Comparison of ENCODE assay signal across 16 cellular contexts in the genomic region with DNA sequence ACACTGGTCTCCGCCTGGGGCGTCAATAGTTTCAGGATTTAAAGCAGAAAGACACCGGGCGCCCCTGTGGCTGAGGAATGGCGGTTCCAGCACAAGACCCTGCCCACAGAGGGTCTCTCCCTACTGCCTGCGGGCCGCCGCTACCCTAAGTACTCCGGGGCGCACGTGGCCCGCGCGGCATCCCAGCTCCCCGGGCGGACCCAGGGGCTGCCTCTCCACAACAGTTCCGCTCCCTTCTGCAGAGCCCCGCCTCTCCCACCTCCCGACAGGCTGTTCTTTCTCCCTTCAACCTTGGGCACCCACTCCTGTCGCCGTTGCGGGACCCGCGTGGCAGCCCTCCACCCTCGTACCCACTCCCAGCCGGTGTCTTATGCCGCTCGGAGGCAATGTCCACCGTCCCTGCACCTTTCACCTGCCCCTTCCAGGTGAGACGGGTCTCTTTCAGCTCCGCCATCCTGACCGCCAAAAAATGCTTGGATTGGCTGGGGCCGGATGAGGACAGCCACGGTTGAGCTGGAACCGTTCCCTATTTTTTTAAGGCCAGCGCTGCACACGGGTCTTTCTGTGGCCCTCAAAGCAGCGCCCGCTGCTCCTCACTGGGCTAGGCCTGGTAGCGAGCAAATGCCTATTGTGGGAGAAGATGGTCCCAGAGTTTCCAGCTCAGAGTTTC. TPM values are rescaled to one million over a fixed set of nuclear protein-coding genes. Genes with fewer than 3 reads are reported as not detected.
DNase-seq lines count a peak whose midpoint lies in the region; ATAC-seq and TF ChIP-seq lines count a peak whose summit lies in the region.
"Had no signal": no experiment of that assay in that cellular context is flagged by ENCODE, and none has a peak within 500 bp of the region (broad histone marks: within the 10 kb centered on the region; RNA-seq: fewer than 3 reads in every experiment).

No MANE protein-coding gene starts in this region.

- no peak overlapping the region for H4K91ac ChIP-seq in H9 (ENCODE audit: insufficient read length, low read depth, low read length)

- ATAC-seq in naive thymus-derived CD4-positive, alpha-beta T cell, result no peak
- ATAC-seq in GM18861 (IDR thresholded peaks at IDR 0.05; ENCODE audit: unreplicated experiment), result no peak
- ATAC-seq: esophagus mucosa had no signal

- no peak overlapping the region for H2AFZ ChIP-seq in H9 (ENCODE audit: low read length)

- no peak overlapping the region for H3K14ac ChIP-seq in H9 (ENCODE audit: insufficient read depth, low read length)

- no peak overlapping the region for H3K9ac ChIP-seq in BLaER1 treated with 17β-estradiol and CSF1 and Interleukin-3, amounts not matched to agents 10 nM and 100 nM
- no peak overlapping the region for H3K9ac ChIP-seq in H9 (ENCODE audit: extremely low read depth, insufficient read length, low read length)
- H3K9ac ChIP-seq in endodermal cell (ENCODE audit: extremely low read depth, low read length, poor library complexity, severe bottlenecking), result no peak overlapping the region

- no peak overlapping the region for H4K8ac ChIP-seq in H9 (replicated peaks; ENCODE audit: insufficient read length, low read depth, low read length)

- peaks cover 0 to 87% (median 72%) of the 10 kb centered on the region in 11 experiments; a peak in 18 of 22 replicates for H4K20me1 ChIP-seq in BLaER1 treated with 17β-estradiol and CSF1 and Interleukin-3, amounts not matched to agents 10 nM and 100 nM
- H4K20me1 ChIP-seq in H9 (ENCODE audit: control insufficient read depth, insufficient read depth, insufficient read length), result no peaks in the 10 kb centered on the region

- no peak overlapping the region for H4K5ac ChIP-seq in H9 (ENCODE audit: insufficient read length, low read depth, low read length)

- H2AK5ac ChIP-seq in H9 (ENCODE audit: insufficient read length, low read length), result no peak overlapping the region

- H3K4me3 Mint-ChIP-seq in H9 (peak overlapping the region in 1 of 2 experiments; percentile 74; a peak in 3 of 5 replicates), endodermal cell (peak overlapping the region; percentile 32)
- H3K4me3 Mint-ChIP-seq in naive thymus-derived CD4-positive, alpha-beta T cell, result peak overlapping the region in 6 of 10 donors; percentile 38 to 74 (median 64)

- H3K79me2 ChIP-seq in H9 (ENCODE audit: insufficient read depth, low read length), result no peaks in the 10 kb centered on the region

- H3K23ac ChIP-seq in H9 (ENCODE audit: insufficient read length, low read depth, low read length), result no peak overlapping the region

- H3K79me1 ChIP-seq in H9 (ENCODE audit: insufficient read depth, low read depth, low read length, poor library complexity, severe bottlenecking), result no peaks in the 10 kb centered on the region

- H3K23me2 ChIP-seq in H9 (ENCODE audit: insufficient read length, low read depth, low read length, poor library complexity, severe bottlenecking), result no peaks in the 10 kb centered on the region

- H3K4me3 ChIP-seq in BLaER1 treated with 17β-estradiol and CSF1 and Interleukin-3, amounts not matched to agents 10 nM and 100 nM, result peak overlapping the region; percentile 36 to 61 (median 45); a peak in 18 of 20 replicates
- H3K4me3 ChIP-seq in endodermal cell (ENCODE audit: low read length), result peak overlapping the region; percentile 12
- no peak overlapping the region for H3K4me3 ChIP-seq in naive thymus-derived CD4-positive, alpha-beta T cell (ENCODE audit: low read length)

- H3K27me3 ChIP-seq in BLaER1 treated with 17β-estradiol and CSF1 and Interleukin-3, amounts not matched to agents 10 nM and 100 nM, result peaks cover 95 to 100% (median 100%) of the 10 kb centered on the region in 11 experiments
- H3K27me3 ChIP-seq in H9 (ENCODE audit: insufficient read depth, low read length), result peaks cover 98% of the 10 kb centered on the region
- H3K27me3 ChIP-seq in endodermal cell (ENCODE audit: control insufficient read depth, insufficient read depth, low read length, poor library complexity, severe bottlenecking), result peaks cover 100% of the 10 kb centered on the region
- peaks cover 5 to 30% of the 10 kb centered on the region in 2 donors for H3K27me3 ChIP-seq in naive thymus-derived CD4-positive, alpha-beta T cell (ENCODE audit: control insufficient read depth in 2 of 2, insufficient read depth in 2 of 2, low read length in 2 of 2)

- H3K27me3 Mint-ChIP-seq in H9 (ENCODE audit: low read depth), result peaks cover 98% of the 10 kb centered on the region
- H3K27me3 Mint-ChIP-seq in endodermal cell (ENCODE audit: insufficient read depth), result peaks cover 98% of the 10 kb centered on the region
- H3K27me3 Mint-ChIP-seq in naive thymus-derived CD4-positive, alpha-beta T cell, result peaks cover 72 to 92% (median 85%) of the 10 kb centered on the region in 5 donors

- H3K4me2 ChIP-seq in BLaER1 treated with 17β-estradiol and CSF1 and Interleukin-3, amounts not matched to agents 10 nM and 100 nM, result peak overlapping the region; percentile 71 to 87 (median 83)
- H3K4me2 ChIP-seq in H9 (ENCODE audit: insufficient read depth, insufficient read length, low read length), result peak overlapping the region; percentile 54

- H3K36me3 Mint-ChIP-seq in H9 (ENCODE audit: insufficient read depth in 1 of 3, low read depth in 3 of 3), result no peaks in the 10 kb centered on the region; a peak in 1 of 7 replicates
- no peaks in the 10 kb centered on the region for H3K36me3 Mint-ChIP-seq in endodermal cell (ENCODE audit: low read depth)
- peaks cover 0 to 6% (median 4%) of the 10 kb centered on the region in 5 donors for H3K36me3 Mint-ChIP-seq in naive thymus-derived CD4-positive, alpha-beta T cell

- POLR2A ChIA-PET in naive thymus-derived CD4-positive, alpha-beta T cell (lab: Charles Lee), result no interaction called here

- DNase-seq in H9 (peak; percentile 72), endodermal cell (peak; percentile 73), inferior parietal cortex (ENCODE audit: extremely low spot score) (no peak), NCI-H446 (lab: John Stamatoyannopoulos, UW) (no peak), posterior vena cava (ENCODE audit: low spot score) (no peak)
- DNase-seq in naive thymus-derived CD4-positive, alpha-beta T cell, result no peak
- DNase-seq: activated gamma-delta T cell treated with Interleukin-2 at 50 U/mL for 16 hours, hypothalamus, midbrain, NCI-H2029 had no signal

- H3K36me3 ChIP-seq in BLaER1 treated with 17β-estradiol and CSF1 and Interleukin-3, amounts not matched to agents 10 nM and 100 nM, result no peaks in the 10 kb centered on the region
- H3K36me3 ChIP-seq in endodermal cell (ENCODE audit: control insufficient read depth, insufficient read depth, low read length), result no peaks in the 10 kb centered on the region
- H3K36me3 ChIP-seq in naive thymus-derived CD4-positive, alpha-beta T cell (ENCODE audit: control insufficient read depth in 2 of 3, insufficient read depth in 3 of 3, low read length in 3 of 3), result no peaks in the 10 kb centered on the region

- H3K27ac Mint-ChIP-seq in H9, result no peak overlapping the region
- no peak overlapping the region for H3K27ac Mint-ChIP-seq in endodermal cell
- H3K27ac Mint-ChIP-seq in naive thymus-derived CD4-positive, alpha-beta T cell, result no peak overlapping the region
- H3K27ac Mint-ChIP-seq: stimulated activated naive CD8-positive, alpha-beta T cell treated with anti-CD3 and anti-CD28 coated beads, Interleukin-15, Interleukin-2, amounts not matched to agents 100 ng/mL and 50 ng/mL, for 24 hours had no signal

- H2BK12ac ChIP-seq in H9 (ENCODE audit: insufficient read length, low read depth, low read length), result no peak overlapping the region

- H3K4me1 ChIP-seq in BLaER1 treated with 17β-estradiol and CSF1 and Interleukin-3, amounts not matched to agents 10 nM and 100 nM, result peaks cover 20 to 36% (median 29%) of the 10 kb centered on the region in 10 experiments
- H3K4me1 ChIP-seq in H9 (ENCODE audit: insufficient read depth, low read length) (peaks cover 3% of the 10 kb centered on the region; the same call in 1 of the 2 replicates), endodermal cell (ENCODE audit: control insufficient read depth, insufficient read depth, low read length) (peaks cover 13% of the 10 kb centered on the region)
- peaks cover 0 to 10% of the 10 kb centered on the region in 2 donors for H3K4me1 ChIP-seq in naive thymus-derived CD4-positive, alpha-beta T cell (ENCODE audit: control insufficient read depth in 2 of 2, insufficient read depth in 2 of 2, low read length in 2 of 2)

- no peak overlapping the region for H2BK120ac ChIP-seq in H9 (ENCODE audit: low read depth, low read length, poor library complexity, severe bottlenecking)

- no peak overlapping the region for H3K27ac ChIP-seq in BLaER1 treated with 17β-estradiol and CSF1 and Interleukin-3, amounts not matched to agents 10 nM and 100 nM
- H3K27ac ChIP-seq in H9 (ENCODE audit: insufficient read length, low read depth, low read length) (no peak overlapping the region), endodermal cell (ENCODE audit: low read depth, low read length) (no peak overlapping the region)
- no peak overlapping the region for H3K27ac ChIP-seq in naive thymus-derived CD4-positive, alpha-beta T cell (ENCODE audit: low read depth, low read length)
- H3K27ac ChIP-seq: C4-2B, HL-60 had no signal

- no peak overlapping the region for H2BK20ac ChIP-seq in H9 (ENCODE audit: low read depth, low read length, poor library complexity, severe bottlenecking)

- peaks cover 17 to 64% (median 29%) of the 10 kb centered on the region in 11 experiments for H3K9me3 ChIP-seq in BLaER1 treated with 17β-estradiol and CSF1 and Interleukin-3, amounts not matched to agents 10 nM and 100 nM (replicated peaks in 1 of 11)
- H3K9me3 ChIP-seq in H9 (ENCODE audit: control insufficient read depth, low read depth, low read length) (no peaks in the 10 kb centered on the region), endodermal cell (ENCODE audit: control insufficient read depth, low read length) (peaks cover 8% of the 10 kb centered on the region)
- no peaks in the 10 kb centered on the region for H3K9me3 ChIP-seq in naive thymus-derived CD4-positive, alpha-beta T cell (ENCODE audit: control insufficient read depth in 2 of 3, low read length in 3 of 3)

- peaks cover 3 to 24% of the 10 kb centered on the region in 2 experiments for H3K9me3 Mint-ChIP-seq in H9
- peaks cover 1% of the 10 kb centered on the region for H3K9me3 Mint-ChIP-seq in endodermal cell
- peaks cover 0 to 6% (median 0%) of the 10 kb centered on the region in 11 donors for H3K9me3 Mint-ChIP-seq in naive thymus-derived CD4-positive, alpha-beta T cell

- no peak overlapping the region for H3K18ac ChIP-seq in H9 (ENCODE audit: insufficient read length, low read depth, low read length)

- H3K4me1 Mint-ChIP-seq in H9 (peaks cover 18 to 56% of the 10 kb centered on the region in 2 experiments), endodermal cell (peaks cover 38% of the 10 kb centered on the region)
- H3K4me1 Mint-ChIP-seq in naive thymus-derived CD4-positive, alpha-beta T cell, result peaks cover 33 to 62% (median 43%) of the 10 kb centered on the region in 7 donors

- H3K4ac ChIP-seq in H9 (ENCODE audit: low read depth, low read length), result no peak overlapping the region

- H2BK5ac ChIP-seq in H9 (ENCODE audit: insufficient read length, low read length), result no peak overlapping the region

- no peak overlapping the region for H3T11ph ChIP-seq in H9 (ENCODE audit: low read length)

- CTCF ChIA-PET in naive thymus-derived CD4-positive, alpha-beta T cell (lab: Charles Lee), result no interaction called here

- intact Hi-C loops in naive thymus-derived CD4-positive, alpha-beta T cell (cut with micrococcal nuclease), result loop anchor here in 1 of 2 donors (5.0 kb wide), 1 partner anchor 299 kb away; no protein-coding TSS in a partner anchor
- intact Hi-C loops in posterior vena cava (cut with DNase I), result no loop called here

- no CpG with 5 or more reads among the region's 40 CpGs for WGBS in H9 (ENCODE audit: extremely low coverage, insufficient read length, low lambda C conversion rate)
- WGBS in endodermal cell (ENCODE audit: insufficient coverage in 1 of 2, insufficient read length in 1 of 2), 2 experiments, result 7% methylated on average over 28 to 40 of the region's 40 CpGs

- H3K56ac ChIP-seq in H9 (ENCODE audit: insufficient read length, low read depth, low read length), result no peak overlapping the region

- H2BK15ac ChIP-seq in H9 (ENCODE audit: low read depth, low read length), result no peak overlapping the region

- TF ChIP-seq CTCF in H9 (conservative IDR thresholded peaks at IDR 0.05) (no peak), endodermal cell (conservative IDR thresholded peaks at IDR 0.05) (no peak)

RNA-seq across cellular contexts. Expression of a gene that starts 1.6 kb away (rescaled TPM):
- not detected in 2 replicates for total RNA-seq in H9 (2021)
- total RNA-seq in endodermal cell, result not detected
- not detected for polyA plus RNA-seq in endodermal cell (2013, experiment 1 of 2)
- polyA plus RNA-seq in endodermal cell (2013, experiment 2 of 2), result not detected
- total RNA-seq in naive thymus-derived CD4-positive, alpha-beta T cell, result not detected
- not detected for polyA plus RNA-seq in naive thymus-derived CD4-positive, alpha-beta T cell
- total RNA-seq in posterior vena cava, result not detected

Comparison
In these comparisons a context has a peak if more than half of its experiments do, and no peak if none do; other contexts are left out.
1. DNase-seq: peak in H9 (single experiment) and endodermal cell (single experiment); none in naive thymus-derived CD4-positive, alpha-beta T cell (0 of 9), inferior parietal cortex (single experiment), NCI-H446 (0 of 2) and posterior vena cava (single experiment).